ENCODE assay signal across 9 cellular contexts in genomic region chr22:23233746-23234408, GRCh38. TPM values are rescaled to one million over a fixed set of nuclear protein-coding genes. Genes with fewer than 3 reads are reported as not detected.
DNase-seq lines count a peak whose midpoint lies in the region; ATAC-seq lines count a peak whose summit lies in the region.
"Had no signal": no experiment of that assay in that cellular context is flagged by ENCODE, and none has a peak within 500 bp of the region (broad histone marks: within the 10 kb centered on the region; RNA-seq: fewer than 3 reads in every experiment).

No MANE protein-coding gene starts in this region.

- no peak overlapping the region for H3K4me3 Mint-ChIP-seq in activated naive CD4-positive, alpha-beta T cell treated with anti-CD3 and anti-CD28 coated beads, Interleukin-2, amount 10 ng/mL, durations not matched to agents 7 days and 5 days

- CTCF ChIA-PET in activated naive CD4-positive, alpha-beta T cell treated with anti-CD3 and anti-CD28 coated beads, Interleukin-2, amount 10 ng/mL, durations not matched to agents 7 days and 5 days (lab: Charles Lee), result interaction anchor here (1.1 kb wide), 1 partner anchor 8 kb away, joined by 3 read pairs; no protein-coding TSS in a partner anchor

- DNase-seq in activated naive CD4-positive, alpha-beta T cell treated with Interleukin-2 at 50 U/mL for 16 hours, result peak; percentile 54
- no peak for DNase-seq in activated naive CD4-positive, alpha-beta T cell treated with anti-CD3 and anti-CD28 coated beads, Interleukin-2, amount 10 ng/mL, durations not matched to agents 7 days and 5 days
- peak; percentile 69 for DNase-seq in amniotic epithelial cell (ENCODE audit: low read depth)
- peak; percentile 16 for DNase-seq in myocyte (ENCODE audit: low read depth)
- DNase-seq in substantia nigra (lab: John Stamatoyannopoulos, UW), result peak in 2 of 49 donors; percentile 36 to 75
- no peak for DNase-seq in NCI-H1694 (lab: John Stamatoyannopoulos, UW)
- DNase-seq: activated effector memory CD4-positive, alpha-beta T cell treated with anti-CD3 and anti-CD28 coated beads, Interleukin-2, amount 50 U/mL, for 16 hours had no signal

- H3K27ac Mint-ChIP-seq in activated naive CD4-positive, alpha-beta T cell treated with anti-CD3 and anti-CD28 coated beads, Interleukin-2, amount 10 ng/mL, durations not matched to agents 7 days and 5 days, result no peak overlapping the region

- ATAC-seq in GM18517 (IDR thresholded peaks at IDR 0.05; ENCODE audit: unreplicated experiment) (no peak), GM19351 (IDR thresholded peaks at IDR 0.05; ENCODE audit: unreplicated experiment) (no peak)

- H3K27me3 Mint-ChIP-seq in activated naive CD4-positive, alpha-beta T cell treated with anti-CD3 and anti-CD28 coated beads, Interleukin-2, amount 10 ng/mL, durations not matched to agents 7 days and 5 days, result no peaks in the 10 kb centered on the region

- H3K27ac ChIP-seq in substantia nigra (ENCODE audit: low read depth, low read length, poor library complexity, severe bottlenecking), result peak overlapping the region; percentile 6

- peaks cover 35% of the 10 kb centered on the region for H3K4me1 Mint-ChIP-seq in activated naive CD4-positive, alpha-beta T cell treated with anti-CD3 and anti-CD28 coated beads, Interleukin-2, amount 10 ng/mL, durations not matched to agents 7 days and 5 days

- peaks cover 15% of the 10 kb centered on the region for H3K9me3 Mint-ChIP-seq in activated naive CD4-positive, alpha-beta T cell treated with anti-CD3 and anti-CD28 coated beads, Interleukin-2, amount 10 ng/mL, durations not matched to agents 7 days and 5 days

- H3K36me3 Mint-ChIP-seq in activated naive CD4-positive, alpha-beta T cell treated with anti-CD3 and anti-CD28 coated beads, Interleukin-2, amount 10 ng/mL, durations not matched to agents 7 days and 5 days, result peaks cover 43% of the 10 kb centered on the region

RNA-seq across cellular contexts. Expression of gene BCR, which starts 53.6 kb away (rescaled TPM):
- total RNA-seq in myocyte, result 18.1 and 42.0 TPM in 2 replicates
- 63.9 TPM for polyA plus RNA-seq in myocyte (2012)

Comparison
In these comparisons a context has a peak if more than half of its experiments do, and no peak if none do; other contexts are left out.
1. DNase-seq: peak in activated naive CD4-positive, alpha-beta T cell treated with Interleukin-2 at 50 U/mL for 16 hours (single experiment), amniotic epithelial cell (single experiment) and myocyte (single experiment); none in activated naive CD4-positive, alpha-beta T cell treated with anti-CD3 and anti-CD28 coated beads, Interleukin-2, amount 10 ng/mL, durations not matched to agents 7 days and 5 days (single experiment) and NCI-H1694 (single experiment).